13 cellular contexts compared by ENCODE assay signal in the genomic region with DNA sequence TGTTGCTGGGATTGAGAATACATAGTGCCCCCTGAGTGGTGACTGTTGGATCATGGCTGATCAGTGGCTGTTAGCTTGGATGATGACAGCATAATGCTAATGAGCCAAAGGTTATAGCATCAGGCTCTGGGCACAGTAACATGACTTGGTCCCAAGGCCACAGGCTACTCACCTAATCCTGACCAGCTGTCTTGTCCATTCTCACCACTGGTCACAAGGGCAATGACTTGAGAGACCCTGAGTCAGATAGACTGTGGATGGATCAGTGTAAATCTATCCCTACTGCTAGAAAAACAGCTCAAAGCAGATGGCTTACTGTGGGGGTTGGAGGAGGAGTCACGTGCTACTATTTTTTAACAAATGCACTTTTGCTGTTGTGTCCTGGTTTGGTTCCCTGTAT.
DNase-seq lines count a peak whose midpoint lies in the region; ATAC-seq and TF ChIP-seq lines count a peak whose summit lies in the region.
"Had no signal": no experiment of that assay in that cellular context is flagged by ENCODE, and none has a peak within 500 bp of the region (broad histone marks: within the 10 kb centered on the region; RNA-seq: fewer than 3 reads in every experiment).

No MANE protein-coding gene starts in this region.

- H3K36me3 ChIP-seq in WERI-Rb-1 (peaks cover 5% of the 10 kb centered on the region), stomach (peaks cover 5 to 11% (median 7%) of the 10 kb centered on the region in 4 donors)

- TF ChIP-seq POLR2A in stomach (IDR thresholded peaks at IDR 0.05): no peak

- TF ChIP-seq CTCF in WERI-Rb-1 (IDR thresholded peaks at IDR 0.05; ENCODE audit: low read depth, low read length) (no peak), stomach (IDR thresholded peaks at IDR 0.05) (no peak), natural killer cell (IDR thresholded peaks at IDR 0.05) (no peak)

- H3K4me1 Mint-ChIP-seq in natural killer cell: peaks cover 10 to 20% of the 10 kb centered on the region in 2 donors

- 66 to 84% (median 78%) methylated on average over 1 of the region's 1 CpG for WGBS in stomach, 5 donors

- TF ChIP-seq EP300 in stomach (IDR thresholded peaks at IDR 0.05): no peak

- H3K27ac ChIP-seq in WERI-Rb-1 (peak overlapping the region; percentile 67), layer of hippocampus (ENCODE audit: low read depth, low read length) (peak overlapping the region; percentile 70), stomach (peak overlapping the region in 4 of 5 donors; percentile 55 to 62 (median 62))

- intact Hi-C loops in stomach (cut with DNase I; ENCODE audit: low total_unique reads): no loop called here
- intact Hi-C loops in natural killer cell (cut with micrococcal nuclease): loop anchor here (5.0 kb wide), 1 partner anchor 76 kb away; no protein-coding TSS in a partner anchor

- no peak overlapping the region for H3K4me3 Mint-ChIP-seq in natural killer cell
- H3K4me3 Mint-ChIP-seq: activated T-helper 17 cell treated with anti-CD3 and anti-CD28 coated beads, Interleukin-2, amount 50 U/mL, for 72 hours had no signal

- no peaks in the 10 kb centered on the region for H3K27me3 Mint-ChIP-seq in natural killer cell (ENCODE audit: low read depth in 2 of 2)
- H3K27me3 Mint-ChIP-seq: activated T-helper 17 cell treated with anti-CD3 and anti-CD28 coated beads, Interleukin-2, amount 50 U/mL, for 72 hours had no signal

- no peaks in the 10 kb centered on the region for H3K9me3 Mint-ChIP-seq in natural killer cell
- H3K9me3 Mint-ChIP-seq: activated T-helper 17 cell treated with anti-CD3 and anti-CD28 coated beads, Interleukin-2, amount 50 U/mL, for 72 hours had no signal

- in situ Hi-C loops in G401 (cut with HindIII; ENCODE audit: low sequenced_read_pairs): loop anchor here (5.0 kb wide), 1 partner anchor 76 kb away; no protein-coding TSS in a partner anchor

- H3K27ac Mint-ChIP-seq in natural killer cell: no peak overlapping the region
- H3K27ac Mint-ChIP-seq: activated T-helper 17 cell treated with anti-CD3 and anti-CD28 coated beads, Interleukin-2, amount 50 U/mL, for 72 hours had no signal

- DNase-seq in HCEC 1CT: peak; percentile 59
- DNase-seq in WERI-Rb-1: peak; percentile 86
- no peak for DNase-seq in stomach
- DNase-seq in natural killer cell: no peak
- DNase-seq in G401 (ENCODE audit: low spot score): no peak
- DNase-seq in effector CD4-positive, alpha-beta T cell: no peak
- DNase-seq: activated CD4-positive, alpha-beta T cell treated with anti-CD3 and anti-CD28 coated beads, Interleukin-2, amount 50 U/mL, for 1 hour; C1 segment of cervical spinal cord; GF-D8; NCI-H2081 had no signal

- ATAC-seq in natural killer cell (no peak), HG02588 (IDR thresholded peaks at IDR 0.05; ENCODE audit: unreplicated experiment) (no peak)
- ATAC-seq: activated T-helper 17 cell treated with anti-CD3 and anti-CD28 coated beads, Interleukin-2, amount 50 U/mL, for 72 hours had no signal

- no peaks in the 10 kb centered on the region for H3K9me3 ChIP-seq in WERI-Rb-1 (ENCODE audit: severe bottlenecking)
- H3K9me3 ChIP-seq in stomach: no peaks in the 10 kb centered on the region

- peaks cover 8 to 52% (median 34%) of the 10 kb centered on the region in 4 donors for H3K4me1 ChIP-seq in stomach

- H3K36me3 Mint-ChIP-seq in natural killer cell: no peaks in the 10 kb centered on the region

- no peaks in the 10 kb centered on the region for H3K27me3 ChIP-seq in WERI-Rb-1 (ENCODE audit: insufficient read depth, low read depth, severe bottlenecking)
- H3K27me3 ChIP-seq in layer of hippocampus (ENCODE audit: control insufficient read depth, insufficient read depth, low read length): no peaks in the 10 kb centered on the region
- no peaks in the 10 kb centered on the region for H3K27me3 ChIP-seq in stomach

- H3K4me3 ChIP-seq in WERI-Rb-1 (ENCODE audit: low read depth, low read length) (no peak overlapping the region), stomach (no peak overlapping the region)

Comparison
In these comparisons a context has a peak if more than half of its experiments do, and no peak if none do; other contexts are left out.
1. DNase-seq: peak in HCEC 1CT (single experiment) and WERI-Rb-1 (single experiment); none in stomach (single experiment), natural killer cell (single experiment), G401 (single experiment) and effector CD4-positive, alpha-beta T cell (single experiment).
2. Peak in every context shown above with its lines, with median percentiles within 50 percentile points of each other: H3K27ac ChIP-seq.